In the genomic region with DNA sequence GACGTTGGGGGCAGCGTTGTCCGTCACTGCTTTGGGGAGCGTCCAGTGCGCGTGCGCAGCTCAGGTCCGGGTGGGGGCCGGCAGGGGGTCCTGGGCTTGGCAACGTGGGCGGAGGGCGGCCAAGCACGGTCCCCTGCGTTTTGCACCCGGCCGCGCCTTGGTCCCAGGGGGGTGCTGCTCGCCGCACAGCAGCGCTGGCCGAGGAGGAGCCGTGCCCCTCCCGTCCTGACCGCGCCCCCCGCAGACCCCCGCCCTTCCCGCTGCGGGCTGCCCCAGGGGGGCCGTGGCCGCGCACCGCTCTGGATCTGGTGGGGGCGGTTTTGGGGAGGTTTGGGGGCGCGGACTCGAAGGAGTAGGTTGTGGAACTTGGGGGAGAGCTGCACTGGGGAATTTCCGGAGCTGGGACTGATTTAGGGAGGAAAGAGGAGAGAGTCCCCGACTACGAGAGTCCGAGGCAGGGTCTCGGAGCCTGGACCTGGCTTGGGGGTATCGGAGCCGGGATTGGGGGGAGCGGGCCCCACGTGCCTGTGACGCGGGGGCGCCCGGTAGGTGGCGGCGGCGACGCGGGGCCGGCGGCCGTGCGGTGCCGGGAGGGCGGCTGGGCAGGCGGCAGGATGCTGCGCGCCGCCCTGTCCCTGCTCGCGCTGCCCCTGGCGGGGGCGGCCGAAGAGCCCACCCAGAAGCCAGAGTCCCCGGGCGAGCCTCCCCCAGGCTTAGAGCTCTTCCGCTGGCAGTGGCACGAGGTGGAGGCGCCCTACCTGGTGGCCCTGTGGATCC, we compare ENCODE assay signal across 8 cellular contexts. TPM values are rescaled to one million over a fixed set of nuclear protein-coding genes. Genes with fewer than 3 reads are reported as not detected.
A peak's percentile ranks its signal among the peaks of the same experiment; 100 is the strongest.
DNase-seq lines count a peak whose midpoint lies in the region; TF ChIP-seq lines count a peak whose summit lies in the region.

Gene SLC9A5 (plus strand): TSS at position 579 of the 777 bp plus-strand sequence. CDS start 36 bp downstream, at position 615.

- no peaks in the 10 kb centered on the region for H3K9me3 Mint-ChIP-seq in T-helper 2 cell treated with Interferon-gamma antibody and Interleukin-4, amounts not matched to agents 5 μg/mL and 100 μg/mL, for 36 hours
- H3K9me3 Mint-ChIP-seq in nephron progenitor cell: no peaks in the 10 kb centered on the region

- H3K27me3 Mint-ChIP-seq in T-helper 2 cell treated with Interferon-gamma antibody and Interleukin-4, amounts not matched to agents 5 μg/mL and 100 μg/mL, for 36 hours (ENCODE audit: low read depth): peaks cover 16% of the 10 kb centered on the region
- H3K27me3 Mint-ChIP-seq in nephron progenitor cell (ENCODE audit: low read depth, poor library complexity): peaks cover 53% of the 10 kb centered on the region

- H3K4me1 Mint-ChIP-seq in T-helper 2 cell treated with Interferon-gamma antibody and Interleukin-4, amounts not matched to agents 5 μg/mL and 100 μg/mL, for 36 hours (ENCODE audit: low read depth): peaks cover 35% of the 10 kb centered on the region
- peaks cover 45% of the 10 kb centered on the region for H3K4me1 Mint-ChIP-seq in nephron progenitor cell

- H3K27ac Mint-ChIP-seq in T-helper 2 cell treated with Interferon-gamma antibody and Interleukin-4, amounts not matched to agents 5 μg/mL and 100 μg/mL, for 36 hours: peak within 1 kb of the TSS; percentile 74
- H3K27ac Mint-ChIP-seq in nephron progenitor cell: no peak within 1 kb of the TSS

- no peak for TF ChIP-seq POLR2A in erythroblast (IDR thresholded peaks at IDR 0.05; ENCODE audit: low read length)

- no peaks in the 10 kb centered on the region for H3K9me3 ChIP-seq in A673 (ENCODE audit: low read depth, low read length, poor library complexity, severe bottlenecking)

- BruUV-seq in A673 (replicated peaks; lab: Mats Ljungman, UMichigan): no TSS peak

- intact Hi-C loops in A673 (cut with micrococcal nuclease; ENCODE audit: unreplicated experiment): no loop called here

- CTCF ChIA-PET in A673 (lab: Charles Lee): interaction anchor here (0.6 kb wide), 1 partner anchor 140 kb away, joined by 10 read pairs; no protein-coding TSS in a partner anchor

- TF ChIP-seq CTCF in A673 (conservative IDR thresholded peaks at IDR 0.05; ENCODE audit: low read depth, low read length) (peak; percentile 19; the same call in 1 of the 2 replicates), GM12865 (IDR thresholded peaks at IDR 0.05; ENCODE audit: insufficient read depth, low read depth, low read length, missing control alignments) (no peak), nephron progenitor cell (IDR thresholded peaks at IDR 0.05) (no peak)

- no peaks in the 10 kb centered on the region for H3K36me3 ChIP-seq in A673 (ENCODE audit: insufficient read depth, low read length, poor library complexity, severe bottlenecking)

- H3K4me1 ChIP-seq in A673 (ENCODE audit: insufficient read depth, low read length, poor library complexity, severe bottlenecking): peaks cover 50% of the 10 kb centered on the region

- POLR2A ChIA-PET in A673 (lab: Charles Lee; ENCODE audit: low non-redundant PET): interaction anchor here (0.7 kb wide), 1 partner anchor 31 kb away, joined by 3 read pairs; no protein-coding TSS in a partner anchor

- no peaks in the 10 kb centered on the region for H3K36me3 Mint-ChIP-seq in T-helper 2 cell treated with Interferon-gamma antibody and Interleukin-4, amounts not matched to agents 5 μg/mL and 100 μg/mL, for 36 hours (ENCODE audit: low read depth)
- H3K36me3 Mint-ChIP-seq in nephron progenitor cell (ENCODE audit: low read depth): no peaks in the 10 kb centered on the region

- peak within 1 kb of the TSS; percentile 79 for H3K27ac ChIP-seq in A673 (ENCODE audit: low read depth, low read length, poor library complexity, severe bottlenecking)

- DNase-seq in A673 (ENCODE audit: low spot score) (no peak), GM12865 (ENCODE audit: low read depth) (peak; percentile 54), erythroblast (lab: John Stamatoyannopoulos, UW) (peak; percentile 48 to 58), nephron progenitor cell (peak; percentile 56), NCI-H1092 (lab: John Stamatoyannopoulos, UW) (no peak), HPDE6-E6E7 (ENCODE audit: extremely low spot score) (no peak), HCEC 1CT (no peak)
- DNase-seq in T-helper 2 cell treated with Interferon-gamma antibody and Interleukin-4, amounts not matched to agents 5 μg/mL and 100 μg/mL, for 36 hours (ENCODE audit: low spot score): peak; percentile 48

- H3K27me3 ChIP-seq in A673 (replicated peaks; ENCODE audit: insufficient read depth, low read depth, low read length, poor library complexity): no peaks in the 10 kb centered on the region

- H3K4me3 ChIP-seq in A673 (ENCODE audit: low read depth, low read length, poor library complexity, severe bottlenecking) (peak within 1 kb of the TSS; percentile 90), GM12865 (ENCODE audit: low read depth, low read length) (peak within 1 kb of the TSS; percentile 86)

- H3K4me3 Mint-ChIP-seq in T-helper 2 cell treated with Interferon-gamma antibody and Interleukin-4, amounts not matched to agents 5 μg/mL and 100 μg/mL, for 36 hours: peak within 1 kb of the TSS; percentile 82
- H3K4me3 Mint-ChIP-seq in nephron progenitor cell: peak within 1 kb of the TSS; percentile 83

RNA-seq across cellular contexts. Expression of gene SLC9A5, which starts in this region (rescaled TPM):
- total RNA-seq in A673 (2021): 2.4 and 3.6 TPM in 2 replicates

Comparison
In these comparisons a context has a peak if more than half of its experiments do, and no peak if none do; other contexts are left out.
1. DNase-seq: peak in GM12865 (single experiment), T-helper 2 cell treated with Interferon-gamma antibody and Interleukin-4, amounts not matched to agents 5 μg/mL and 100 μg/mL, for 36 hours (single experiment), erythroblast (2 of 2) and nephron progenitor cell (single experiment); none in A673 (single experiment), NCI-H1092 (single experiment), HPDE6-E6E7 (single experiment) and HCEC 1CT (single experiment).